9 cellular contexts compared by ENCODE assay signal in genomic region chr16:53282975-53283946, GRCh38.
DNase-seq lines count a peak whose midpoint lies in the region; ATAC-seq and TF ChIP-seq lines count a peak whose summit lies in the region.
"Had no signal": no experiment of that assay in that cellular context is flagged by ENCODE, and none has a peak within 500 bp of the region (broad histone marks: within the 10 kb centered on the region; RNA-seq: fewer than 3 reads in every experiment).

No MANE protein-coding gene starts in this region.

- H3K27ac ChIP-seq in mesendoderm (ENCODE audit: low read depth, low read length) (no peak overlapping the region), sigmoid colon (no peak overlapping the region)

- H3K9me3 Mint-ChIP-seq in chondrocyte (ENCODE audit: low read depth): no peaks in the 10 kb centered on the region
- H3K9me3 Mint-ChIP-seq: central memory CD8-positive, alpha-beta T cell had no signal

- H2BK15ac ChIP-seq in mesendoderm (replicated peaks; ENCODE audit: low read depth): no peak overlapping the region

- no peak overlapping the region for H3K4ac ChIP-seq in mesendoderm (ENCODE audit: low read depth, low read length)

- H3K36me3 ChIP-seq in mesendoderm (ENCODE audit: control insufficient read depth, insufficient read depth, low read length): no peaks in the 10 kb centered on the region
- peaks cover 8 to 64% (median 26%) of the 10 kb centered on the region in 4 donors for H3K36me3 ChIP-seq in sigmoid colon

- H4K5ac ChIP-seq in mesendoderm (ENCODE audit: low read length): no peak overlapping the region

- H2AK5ac ChIP-seq in mesendoderm (ENCODE audit: low read length): no peak overlapping the region

- H3K4me1 ChIP-seq in mesendoderm (ENCODE audit: control insufficient read depth, low read depth, low read length): no peaks in the 10 kb centered on the region
- peaks cover 0 to 4% (median 0%) of the 10 kb centered on the region in 4 donors for H3K4me1 ChIP-seq in sigmoid colon

- no peak for TF ChIP-seq EP300 in sigmoid colon (IDR thresholded peaks at IDR 0.05)

- H3K4me3 Mint-ChIP-seq in chondrocyte (ENCODE audit: unreplicated experiment): no peak overlapping the region
- H3K4me3 Mint-ChIP-seq: central memory CD8-positive, alpha-beta T cell had no signal

- no peaks in the 10 kb centered on the region for H3K79me1 ChIP-seq in mesendoderm (ENCODE audit: low read length)

- no peak overlapping the region for H3K56ac ChIP-seq in mesendoderm (ENCODE audit: low read length)

- no peaks in the 10 kb centered on the region for H3K4me1 Mint-ChIP-seq in chondrocyte (ENCODE audit: low read depth)
- H3K4me1 Mint-ChIP-seq: central memory CD8-positive, alpha-beta T cell had no signal

- H2BK120ac ChIP-seq in mesendoderm (ENCODE audit: low read depth, low read length): no peak overlapping the region

- H3K23ac ChIP-seq in mesendoderm (ENCODE audit: low read length): no peak overlapping the region

- TF ChIP-seq POLR2A in sigmoid colon (IDR thresholded peaks at IDR 0.05): no peak

- no peak overlapping the region for H3K4me3 ChIP-seq in mesendoderm (ENCODE audit: low read length)
- no peak overlapping the region for H3K4me3 ChIP-seq in sigmoid colon

- no peaks in the 10 kb centered on the region for H3K79me2 ChIP-seq in mesendoderm (ENCODE audit: control insufficient read depth, insufficient read depth, low read length)

- no peak overlapping the region for H3K9ac ChIP-seq in mesendoderm (ENCODE audit: low read length)

- H3K9me3 ChIP-seq in sigmoid colon: no peaks in the 10 kb centered on the region

- in situ Hi-C loops in ACHN (cut with HindIII; ENCODE audit: low pct_ligation_motif_present, low pct_unique_long_range_greater_than_20kb, low sequenced_read_pairs): no loop called here
- in situ Hi-C loops in GM13976 (cut with MboI; ENCODE audit: low sequenced_read_pairs, unreplicated experiment): no loop called here

- peak overlapping the region; percentile 11 for H3K27ac Mint-ChIP-seq in chondrocyte (ENCODE audit: unreplicated experiment)

- H3K27me3 ChIP-seq in mesendoderm (ENCODE audit: insufficient read depth, low read length, poor library complexity) (no peaks in the 10 kb centered on the region), sigmoid colon (no peaks in the 10 kb centered on the region)

- no peak overlapping the region for H3K18ac ChIP-seq in mesendoderm (ENCODE audit: low read length)

- no peak for ATAC-seq in GM18873 (IDR thresholded peaks at IDR 0.05; ENCODE audit: low FRiP score, unreplicated experiment)
- ATAC-seq in HG03469 (IDR thresholded peaks at IDR 0.05; ENCODE audit: unreplicated experiment): no peak

- no peak overlapping the region for H2BK5ac ChIP-seq in mesendoderm (ENCODE audit: low read length)

- H3K4me2 ChIP-seq in mesendoderm (ENCODE audit: low read length): no peak overlapping the region

- no peak overlapping the region for H4K8ac ChIP-seq in mesendoderm (ENCODE audit: low read depth, low read length)

- TF ChIP-seq CTCF in GM13976 (IDR thresholded peaks at IDR 0.05; ENCODE audit: borderline replicate concordance, control extremely low read depth, extremely low read depth, insufficient read depth, missing control alignments) (peak; percentile 14), chondrocyte (IDR thresholded peaks at IDR 0.05) (peak; percentile 87), sigmoid colon (IDR thresholded peaks at IDR 0.05) (peak in 2 of 4 experiments; percentile 13 to 17)

- peaks cover 21% of the 10 kb centered on the region for H3K36me3 Mint-ChIP-seq in chondrocyte (ENCODE audit: low read depth)

- no peaks in the 10 kb centered on the region for H3K27me3 Mint-ChIP-seq in chondrocyte (ENCODE audit: low read depth)
- H3K27me3 Mint-ChIP-seq: central memory CD8-positive, alpha-beta T cell had no signal

- intact Hi-C loops in sigmoid colon (cut with DNase I): no loop called here

- DNase-seq in ACHN (peak; percentile 73), GM13976 (ENCODE audit: low spot score) (no peak), NCI-H510A (lab: John Stamatoyannopoulos, UW) (peak; percentile 2), chondrocyte (ENCODE audit: low spot score) (no peak), mesendoderm (peak; percentile 63), sigmoid colon (no peak)

- WGBS in mesendoderm (ENCODE audit: extremely low coverage, insufficient coverage, low lambda C conversion rate): 100% methylated on average over 1 of the region's 3 CpGs
- 78 to 81% methylated on average over 3 of the region's 3 CpGs for WGBS in sigmoid colon, 2 donors

Comparison
In these comparisons a context has a peak if more than half of its experiments do, and no peak if none do; other contexts are left out.
1. DNase-seq: peak in ACHN (single experiment), NCI-H510A (single experiment) and mesendoderm (single experiment); none in GM13976 (single experiment), chondrocyte (single experiment) and sigmoid colon (single experiment).